In genomic region chr10:110304394-110304779, GRCh38 we compare ENCODE assay signal across 1 cellular context.
TF ChIP-seq lines count a peak whose summit lies in the region.

No MANE protein-coding gene starts in this region.

TF ChIP-seq in HepG2, 621 proteins besides CTCF, POLR2A, EP300 and RAD21 (continued from another document):
- TF ChIP-seq PATZ1 (CRISPR knock-in tag; IDR thresholded peaks at IDR 0.05) (no peak), ZHX2 (IDR thresholded peaks at IDR 0.05; ENCODE audit: low read depth) (no peak), ZHX2 (CRISPR knock-in tag; IDR thresholded peaks at IDR 0.05; ENCODE audit: borderline replicate concordance) (no peak), MYPOP (CRISPR knock-in tag; IDR thresholded peaks at IDR 0.05) (0 out of 2 replicates have a peak, but pooled peaks have one; percentile 4), LRRFIP1 (CRISPR knock-in tag; conservative IDR thresholded peaks at IDR 0.05) (no peak), NR2F2 (IDR thresholded peaks at IDR 0.05; ENCODE audit: borderline replicate concordance, low read depth) (no peak), NFE2 (CRISPR knock-in tag; IDR thresholded peaks at IDR 0.05) (no peak), EZH2 (conservative IDR thresholded peaks at IDR 0.05; ENCODE audit: low read depth, low read length) (no peak), ELK4 (CRISPR knock-in tag; IDR thresholded peaks at IDR 0.05; ENCODE audit: borderline replicate concordance) (no peak), ZNF33A (CRISPR knock-in tag; IDR thresholded peaks at IDR 0.05; ENCODE audit: borderline replicate concordance) (no peak), KLF11 (CRISPR knock-in tag; IDR thresholded peaks at IDR 0.05) (no peak), NR2C2 (CRISPR knock-in tag; IDR thresholded peaks at IDR 0.05; ENCODE audit: borderline replicate concordance) (peak; percentile 27; the same call in 1 of the 2 replicates), SNAI1 (CRISPR knock-in tag; IDR thresholded peaks at IDR 0.05; ENCODE audit: borderline replicate concordance) (no peak), ZNF724P (CRISPR knock-in tag; IDR thresholded peaks at IDR 0.05; ENCODE audit: borderline replicate concordance) (no peak), SRSF1 (optimal IDR thresholded peaks at IDR 0.05; ENCODE audit: low read depth, low read length) (no peak), KLF15 (CRISPR knock-in tag; IDR thresholded peaks at IDR 0.05; ENCODE audit: borderline replicate concordance) (no peak), POGZ (CRISPR knock-in tag; IDR thresholded peaks at IDR 0.05) (no peak), ZSCAN25 (CRISPR knock-in tag; IDR thresholded peaks at IDR 0.05) (no peak), ZNF331 (CRISPR knock-in tag; IDR thresholded peaks at IDR 0.05) (no peak)
